In genomic region chr22:40728731-40729189, GRCh38 we compare ENCODE assay signal across 8 cellular contexts. TPM values are rescaled to one million over a fixed set of nuclear protein-coding genes. Genes with fewer than 3 reads are reported as not detected.
A peak's percentile ranks its signal among the peaks of the same experiment; 100 is the strongest.
DNase-seq lines count a peak whose midpoint lies in the region; ATAC-seq lines count a peak whose summit lies in the region.

No MANE protein-coding gene starts in this region.

- H3K27ac ChIP-seq in effector memory CD4-positive, alpha-beta T cell (ENCODE audit: insufficient read depth, low read length, poor library complexity, severe bottlenecking) = peak overlapping the region; percentile 54

- H3K27ac Mint-ChIP-seq in immature natural killer cell = peak overlapping the region in 1 of 6 donors; percentile 46

- H3K4me1 Mint-ChIP-seq in immature natural killer cell = peaks cover 6 to 11% of the 10 kb centered on the region in 2 donors

- no peak overlapping the region for H3K4me3 Mint-ChIP-seq in immature natural killer cell

- ATAC-seq in GM19395 (IDR thresholded peaks at IDR 0.05; ENCODE audit: unreplicated experiment) = no peak

- H3K36me3 Mint-ChIP-seq in immature natural killer cell = no peaks in the 10 kb centered on the region

- no peaks in the 10 kb centered on the region for H3K9me3 Mint-ChIP-seq in immature natural killer cell

- peaks cover 41% of the 10 kb centered on the region for H3K4me1 ChIP-seq in effector memory CD4-positive, alpha-beta T cell (ENCODE audit: control insufficient read depth, insufficient read depth, low read length, poor library complexity, severe bottlenecking)

- DNase-seq in KBM-7 (peak; percentile 62), immature natural killer cell (no peak), NCI-H526 (lab: John Stamatoyannopoulos, UW) (no peak), HuH-7 (ENCODE audit: low spot score) (no peak)
- DNase-seq in activated CD4-positive, CD25-positive, alpha-beta regulatory T cell treated with anti-CD3 and anti-CD28 coated beads, Interleukin-2, amount 50 U/mL, for 72 hours = peak; percentile 45
- DNase-seq in effector memory CD4-positive, alpha-beta T cell = peak; percentile 23 to 53 (median 47)
- DNase-seq in stimulated activated CD4-positive, alpha-beta T cell treated with anti-CD3 and anti-CD28 coated beads, Interleukin-1b, Interleukin-23, amount 100 ng/mL, for 48 hours = peak; percentile 59

- in situ Hi-C loops in KBM-7 (cut with MboI; ENCODE audit: low pct_unique_long_range_greater_than_20kb, low sequenced_read_pairs) = no loop called here

- H3K4me3 ChIP-seq in effector memory CD4-positive, alpha-beta T cell (ENCODE audit: insufficient read depth, low read depth, low read length, poor library complexity, severe bottlenecking) = no peak overlapping the region

- peaks cover 0 to under 1% (median 0%) of the 10 kb centered on the region in 3 donors for H3K27me3 Mint-ChIP-seq in immature natural killer cell (ENCODE audit: low read depth in 3 of 3)

- no peaks in the 10 kb centered on the region for H3K9me3 ChIP-seq in effector memory CD4-positive, alpha-beta T cell (ENCODE audit: control insufficient read depth, low read length)

- no peaks in the 10 kb centered on the region for H3K27me3 ChIP-seq in effector memory CD4-positive, alpha-beta T cell (replicated peaks; ENCODE audit: control insufficient read depth, insufficient read depth, low read length, poor library complexity, severe bottlenecking)

- H3K36me3 ChIP-seq in effector memory CD4-positive, alpha-beta T cell (ENCODE audit: control insufficient read depth, insufficient read depth, low read length) = no peaks in the 10 kb centered on the region

RNA-seq across cellular contexts. Expression of gene MCHR1, which starts 49.5 kb away (rescaled TPM):
- polyA plus RNA-seq in immature natural killer cell = not detected

Comparison
In these comparisons a context has a peak if more than half of its experiments do, and no peak if none do; other contexts are left out.
1. DNase-seq: peak in KBM-7 (single experiment), activated CD4-positive, CD25-positive, alpha-beta regulatory T cell treated with anti-CD3 and anti-CD28 coated beads, Interleukin-2, amount 50 U/mL, for 72 hours (single experiment), effector memory CD4-positive, alpha-beta T cell (3 of 3) and stimulated activated CD4-positive, alpha-beta T cell treated with anti-CD3 and anti-CD28 coated beads, Interleukin-1b, Interleukin-23, amount 100 ng/mL, for 48 hours (single experiment); none in immature natural killer cell (0 of 3), NCI-H526 (0 of 2) and HuH-7 (single experiment).